In the genomic region with DNA sequence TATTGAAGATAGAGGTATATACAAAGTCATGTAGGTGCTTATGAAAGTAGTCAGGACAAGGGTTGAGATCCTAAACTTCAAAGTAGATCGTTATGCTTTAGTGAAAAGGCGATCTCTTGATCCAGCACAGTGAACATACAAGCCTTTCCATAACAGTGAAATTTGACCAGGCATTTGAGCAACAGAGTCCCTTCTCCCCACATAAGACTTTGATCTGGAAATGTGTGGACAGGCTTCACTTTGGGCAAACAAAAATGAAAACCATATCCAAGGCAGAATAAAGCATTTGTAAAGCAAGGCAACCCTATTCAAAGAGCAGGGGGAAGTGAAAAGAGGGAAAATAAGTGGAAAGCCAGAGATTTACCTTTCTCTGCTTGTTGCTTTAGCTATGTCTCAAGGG, we compare ENCODE assay signal across 30 cellular contexts.
"Had no signal": no experiment of that assay in that cellular context is flagged by ENCODE, and none has a peak within 500 bp of the region (broad histone marks: within the 10 kb centered on the region; RNA-seq: fewer than 3 reads in every experiment).

No MANE protein-coding gene starts in this region.

- H3K4me3 ChIP-seq: left lung, lung, mucosa of descending colon, pancreas, prostate gland, sigmoid colon, spleen, stomach, testis, thyroid gland, transverse colon, upper lobe of left lung, vagina had no signal

- ATAC-seq: left cardiac atrium; left lung; mucosa of descending colon; naive thymus-derived CD4-positive, alpha-beta T cell; natural killer cell treated with Interleukin-12 subunit alpha and Interleukin-12 subunit beta and Interleukin-15 and Interleukin-18, amount 100 ng/mL, for 72 hours; pancreas; right cardiac atrium; stimulated activated naive CD8-positive, alpha-beta T cell treated with anti-CD3 and anti-CD28 coated beads, Interleukin-15, Interleukin-2, amounts not matched to agents 100 U/mL and 50 U/mL, for 24 hours had no signal

- H3K4me1 ChIP-seq: left lung, pancreas, prostate gland, sigmoid colon, spleen, stomach, testis, thyroid gland, transverse colon, upper lobe of left lung, vagina had no signal

- H3K27me3 ChIP-seq: left lung, pancreas, sigmoid colon, spleen, stomach, testis, thyroid gland, transverse colon, upper lobe of left lung, vagina had no signal

- H3K27ac ChIP-seq: left lung, pancreas, prostate gland, sigmoid colon, spleen, stomach, testis, thyroid gland, transverse colon, upper lobe of left lung, vagina had no signal

- H3K36me3 Mint-ChIP-seq: naive thymus-derived CD4-positive, alpha-beta T cell; natural killer cell treated with Interleukin-12 subunit alpha and Interleukin-12 subunit beta and Interleukin-15 and Interleukin-18, amount 100 ng/mL, for 72 hours; stimulated activated naive B cell treated with anti-CD40 and anti-IgM and Interleukin-4, amounts not matched to agents 10 μg/mL and 1 μg/mL and 100 μg/mL, for 72 hours had no signal

- H3K4me1 Mint-ChIP-seq: naive thymus-derived CD4-positive, alpha-beta T cell; neural crest cell had no signal

- H3K36me3 ChIP-seq: left lung, pancreas, prostate gland, sigmoid colon, spleen, stomach, thyroid gland, transverse colon, upper lobe of left lung, vagina had no signal

- H3K27ac Mint-ChIP-seq: naive thymus-derived CD4-positive, alpha-beta T cell; natural killer cell treated with Interleukin-12 subunit alpha and Interleukin-12 subunit beta and Interleukin-15 and Interleukin-18, amount 100 ng/mL, for 72 hours; stimulated activated naive B cell treated with anti-CD40 and anti-IgM and Interleukin-4, amounts not matched to agents 10 μg/mL and 1 μg/mL and 100 μg/mL, for 72 hours had no signal

- FAIRE-seq: keratinocyte, pancreas, small intestine had no signal

- H3K4me3 Mint-ChIP-seq: naive thymus-derived CD4-positive, alpha-beta T cell; natural killer cell treated with Interleukin-12 subunit alpha and Interleukin-12 subunit beta and Interleukin-15 and Interleukin-18, amount 100 ng/mL, for 72 hours; neural crest cell; stimulated activated naive B cell treated with anti-CD40 and anti-IgM and Interleukin-4, amounts not matched to agents 10 μg/mL and 1 μg/mL and 100 μg/mL, for 72 hours had no signal

- H3K27me3 Mint-ChIP-seq: naive thymus-derived CD4-positive, alpha-beta T cell; natural killer cell treated with Interleukin-12 subunit alpha and Interleukin-12 subunit beta and Interleukin-15 and Interleukin-18, amount 100 ng/mL, for 72 hours; stimulated activated naive B cell treated with anti-CD40 and anti-IgM and Interleukin-4, amounts not matched to agents 10 μg/mL and 1 μg/mL and 100 μg/mL, for 72 hours had no signal

- H3K9me3 ChIP-seq: left lung, mucosa of descending colon, pancreas, prostate gland, sigmoid colon, spleen, stomach, testis, thyroid gland, transverse colon, upper lobe of left lung, vagina had no signal

- DNase-seq: hippocampal formation; kidney glomerular epithelial cell; left cardiac atrium; left lung; midbrain; mucosa of descending colon; naive thymus-derived CD4-positive, alpha-beta T cell; nucleus accumbens; pancreas; posterior cingulate gyrus; retina; right cardiac atrium; sigmoid colon; small intestine; spleen; stimulated activated CD4-positive, alpha-beta T cell treated with anti-CD3 and anti-CD28 coated beads, Interleukin-1b, Interleukin-23, amount 100 ng/mL, for 48 hours; stimulated activated CD4-positive, alpha-beta T cell treated with anti-CD3 and anti-CD28 coated beads, Interleukin-2, amount 100 ng/mL, for 48 hours; stimulated activated naive B cell treated with anti-CD40 and anti-IgM and Interleukin-4, amounts not matched to agents 10 μg/mL and 1 μg/mL and 100 μg/mL, for 72 hours; stimulated activated naive CD8-positive, alpha-beta T cell treated with anti-CD3 and anti-CD28 coated beads, Interleukin-15, Interleukin-2, amounts not matched to agents 100 U/mL and 50 U/mL, for 24 hours; stomach; testis; thyroid gland; transverse colon; upper lobe of left lung had no signal
